In the genomic region with DNA sequence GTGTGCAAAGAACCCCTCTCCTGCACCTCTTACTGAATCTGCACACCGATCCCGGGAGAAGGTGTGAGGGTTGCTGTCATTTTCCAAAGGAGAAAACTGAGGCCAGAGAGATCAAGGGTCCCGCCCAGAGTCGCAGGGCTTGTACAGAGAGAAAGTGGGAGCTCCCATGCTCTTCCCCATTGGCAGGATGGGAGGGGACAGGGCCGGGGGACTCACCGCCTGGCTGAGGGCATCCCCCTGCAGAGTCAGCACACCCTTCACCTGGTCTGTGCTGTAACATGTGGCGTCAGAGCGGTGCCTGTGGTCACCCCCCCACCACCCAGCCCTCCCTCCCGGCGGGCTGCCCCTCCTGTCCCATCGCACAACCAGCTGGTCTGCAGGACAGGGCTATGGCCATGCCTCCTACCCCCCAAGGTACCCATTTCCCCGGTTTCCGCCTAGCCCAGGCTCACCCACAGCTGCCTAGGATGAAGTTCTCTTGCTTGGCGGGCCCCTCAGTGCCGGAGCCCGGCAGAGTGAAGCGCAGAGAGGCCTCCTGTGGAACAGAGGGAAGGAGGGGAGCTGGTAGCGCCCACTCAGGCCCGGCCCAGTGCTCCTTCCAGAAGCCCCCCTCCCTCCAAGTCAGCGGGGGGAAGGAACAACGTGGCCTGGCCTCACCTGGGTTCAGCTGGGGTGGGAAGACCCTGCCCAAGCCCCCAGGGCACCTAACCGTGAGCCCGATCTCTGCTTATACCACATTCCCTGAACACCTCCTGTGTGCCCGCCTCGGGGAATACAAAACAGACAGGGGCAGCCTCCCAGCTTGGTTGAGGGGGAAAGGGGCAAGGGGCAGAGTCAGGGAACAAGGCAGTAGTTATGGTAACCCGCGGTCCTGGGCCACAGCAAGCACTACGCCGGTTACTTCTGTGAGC, we compare ENCODE assay signal across 8 cellular contexts. TPM values are rescaled to one million over a fixed set of nuclear protein-coding genes. Genes with fewer than 3 reads are reported as not detected.
DNase-seq lines count a peak whose midpoint lies in the region; ATAC-seq, FAIRE-seq and TF ChIP-seq lines count a peak whose summit lies in the region.

No MANE protein-coding gene starts in this region.

- H3K79me2 ChIP-seq in K562 (ENCODE audit: control insufficient read depth, insufficient read depth, low read length) = peaks cover 6% of the 10 kb centered on the region; the same call in 2 of the 3 replicates

- POLR2A ChIA-PET in K562 (lab: Yijun Ruan, JAX) = interaction anchor here (0.6 to 1.8 kb wide), 3 partner anchors 14 to 34 kb away, joined by 3 to 4 read pairs (median 4); a partner anchor contains a TSS

- no TSS peak for BruUV-seq in K562 (replicated peaks; lab: Mats Ljungman, UMichigan)

- H3K27ac Mint-ChIP-seq in type B pancreatic cell = peak overlapping the region; percentile 79

- peaks cover 36% of the 10 kb centered on the region; the same call in 2 of the 3 replicates for H3K36me3 ChIP-seq in K562 (ENCODE audit: control insufficient read depth, insufficient read depth, low read length)

- TF ChIP-seq POLR2A in K562 (conservative IDR thresholded peaks at IDR 0.05) (no peak), lower leg skin (IDR thresholded peaks at IDR 0.05) (no peak), H54 (IDR thresholded peaks at IDR 0.05; ENCODE audit: low read depth, low read length) (no peak)

- no peaks in the 10 kb centered on the region for H3K9me3 ChIP-seq in K562 (replicated peaks; ENCODE audit: control insufficient read depth, insufficient read depth, low read depth, low read length)

- CTCF ChIA-PET in K562 (lab: Yijun Ruan, JAX; ENCODE audit: low intra/inter-chr PET ratio) = no interaction called here

- H3K9ac ChIP-seq in K562 (ENCODE audit: insufficient read depth in 1 of 2, low read depth in 2 of 2, low read length in 2 of 2) = peak overlapping the region; percentile 67 to 89

- peak overlapping the region; percentile 78 for H3K27ac ChIP-seq in K562 (ENCODE audit: extremely low read depth, low read depth, low read length)

- 52% methylated on average over 21 of the region's 29 CpGs for WGBS in K562 (ENCODE audit: insufficient coverage, low coverage, missing lambda C conversion rate)
- 52 to 60% methylated on average over 19 to 29 of the region's 29 CpGs for WGBS in lower leg skin, 2 donors

- H3K4me1 Mint-ChIP-seq in activated T-cell treated with anti-CD3 and anti-CD28 coated beads, Interleukin-2, amount 50 U/mL, for 4 hours (ENCODE audit: low read depth) = peaks cover 14% of the 10 kb centered on the region
- peaks cover 18% of the 10 kb centered on the region for H3K4me1 Mint-ChIP-seq in type B pancreatic cell (ENCODE audit: unreplicated experiment)

- H3K4me3 ChIP-seq in K562 = peak overlapping the region; percentile 89
- H3K4me3 ChIP-seq in lower leg skin (ENCODE audit: low read depth, poor library complexity, severe bottlenecking) = peak overlapping the region; percentile 51

- H3K4me3 Mint-ChIP-seq in activated T-cell treated with anti-CD3 and anti-CD28 coated beads, Interleukin-2, amount 50 U/mL, for 4 hours = peak overlapping the region; percentile 84
- H3K4me3 Mint-ChIP-seq in type B pancreatic cell = peak overlapping the region; percentile 90

- H3K9me3 Mint-ChIP-seq in activated T-cell treated with anti-CD3 and anti-CD28 coated beads, Interleukin-2, amount 50 U/mL, for 4 hours = no peaks in the 10 kb centered on the region
- no peaks in the 10 kb centered on the region for H3K9me3 Mint-ChIP-seq in type B pancreatic cell

- no peaks in the 10 kb centered on the region for H3K27me3 ChIP-seq in K562 (ENCODE audit: control insufficient read depth in 2 of 2, insufficient read depth in 2 of 2, low read length in 2 of 2)

- no peaks in the 10 kb centered on the region for H3K27me3 Mint-ChIP-seq in activated T-cell treated with anti-CD3 and anti-CD28 coated beads, Interleukin-2, amount 50 U/mL, for 4 hours (ENCODE audit: low read depth)
- no peaks in the 10 kb centered on the region for H3K27me3 Mint-ChIP-seq in type B pancreatic cell

- peaks cover 4% of the 10 kb centered on the region for H3K36me3 Mint-ChIP-seq in activated T-cell treated with anti-CD3 and anti-CD28 coated beads, Interleukin-2, amount 50 U/mL, for 4 hours (ENCODE audit: insufficient read depth)
- peaks cover 3% of the 10 kb centered on the region for H3K36me3 Mint-ChIP-seq in type B pancreatic cell

- TF ChIP-seq EP300 in K562 (IDR thresholded peaks at IDR 0.05; ENCODE audit: low read length) = no peak

- in situ Hi-C loops in K562 (cut with MboI) = no loop called here

- peak overlapping the region; percentile 91 for H2AFZ ChIP-seq in K562 (ENCODE audit: low read depth, low read length)

- FAIRE-seq in K562 (lab: Jason Lieb, UNC) (no peak), H54 (lab: Jason Lieb, UNC) (no peak)

- DNase-seq in activated T-cell treated with anti-CD3 and anti-CD28 coated beads, Interleukin-2, amount 50 U/mL, for 4 hours = no peak
- no peak for DNase-seq in activated T-cell treated with anti-CD3 and anti-CD28 coated beads, Interleukin-2, amount 50 U/mL, for 1 hour
- no peak for DNase-seq in K562 (ENCODE audit: extremely low read depth in 1 of 4, low spot score in 3 of 4)
- no peak for DNase-seq in lower leg skin (ENCODE audit: low spot score in 2 of 2)
- no peak for DNase-seq in type B pancreatic cell (ENCODE audit: extremely low spot score, unreplicated experiment)
- no peak for DNase-seq in iPS-NIHi7 (ENCODE audit: extremely low spot score)
- no peak for DNase-seq in H54 (ENCODE audit: insufficient read length, low spot score)
- DNase-seq in COR-L47 (lab: John Stamatoyannopoulos, UW) = no peak

- peak overlapping the region; percentile 79 for H3K4me2 ChIP-seq in K562 (ENCODE audit: insufficient read depth, low read length)

- TF ChIP-seq CTCF in K562 (IDR thresholded peaks at IDR 0.05 in 2 of 3, conservative IDR thresholded peaks at IDR 0.05 in 1 of 3; ENCODE audit: insufficient read depth in 2 of 3, low read depth in 1 of 3, low read length in 3 of 3) = no peak
- no peak for TF ChIP-seq CTCF in lower leg skin (IDR thresholded peaks at IDR 0.05)
- no peak for TF ChIP-seq CTCF in type B pancreatic cell (conservative IDR thresholded peaks at IDR 0.05)

- no peaks in the 10 kb centered on the region for H3K9me1 ChIP-seq in K562 (ENCODE audit: control insufficient read depth, insufficient read depth, low read length)

- H4K20me1 ChIP-seq in K562 (replicated peaks; ENCODE audit: control insufficient read depth, insufficient read depth, low read length) = no peaks in the 10 kb centered on the region; the same call in 1 of the 2 replicates

- intact Hi-C loops in K562 (cut with micrococcal nuclease) = loop anchor here (5.0 kb wide), 1 partner anchor 84 kb away; no protein-coding TSS in a partner anchor
- intact Hi-C loops in lower leg skin (cut with DNase I; ENCODE audit: low total_unique reads) = no loop called here

- no peak for TF ChIP-seq RAD21 in K562 (CRISPR knock-in tag; conservative IDR thresholded peaks at IDR 0.05 in 1 of 2, IDR thresholded peaks at IDR 0.05 in 1 of 2)

- peaks cover 35 to 72% of the 10 kb centered on the region in 2 experiments for H3K4me1 ChIP-seq in K562 (replicated peaks in 1 of 2; ENCODE audit: control insufficient read depth in 2 of 2, insufficient read depth in 2 of 2, low read length in 2 of 2)

- ATAC-seq in activated T-cell treated with anti-CD3 and anti-CD28 coated beads, Interleukin-2, amount 50 U/mL, for 4 hours = no peak
- no peak for ATAC-seq in K562

RNA-seq across cellular contexts. Expression of a gene that starts 1.1 kb away (rescaled TPM):
- 1 to 10 TPM; 4.1 to 6.3 (median 6.2) TPM for total RNA-seq in activated T-cell treated with anti-CD3 and anti-CD28 coated beads, Interleukin-2, amount 50 U/mL, for 4 hours
- total RNA-seq in K562 (2011; cell fraction: chromatin; rRNA removed; ENCODE audit: low replicate concordance) = 11.5 and 33.7 TPM in 2 replicates
- total RNA-seq in K562 (2011; cell fraction: nucleolus; rRNA removed) = 25.3 and 25.8 TPM in 2 replicates
- 16.5 and 22.7 TPM in 2 replicates for total RNA-seq in K562 (2011; cell fraction: nucleoplasm; rRNA removed)
- 22.2 and 25.3 TPM in 2 replicates for total RNA-seq in K562 (2014; rRNA removed)
- 4.9 and 8.2 TPM in 2 replicates for total RNA-seq in K562 (2014; rRNA removed; fragmentation: Illumina TruSeq; extraction: Trizol)
- 16.8 and 18.3 TPM in 2 replicates for total RNA-seq in K562 (2015; rRNA removed; fragmentation: Illumina TruSeq; extraction: Trizol)
- 24.4 and 28.4 TPM in 2 replicates for total RNA-seq in K562 (2021)
- polyA plus RNA-seq in K562 (2011; rRNA removed) = 13.1 and 19.3 TPM in 2 replicates
- 26.0 and 56.4 TPM in 2 replicates for polyA plus RNA-seq in K562 (2011; cell fraction: cytosol; rRNA removed)
- 80.7 and 101 TPM in 2 replicates for polyA plus RNA-seq in K562 (2011; cell fraction: nucleus; rRNA removed)
- 24.8 and 32.1 TPM in 2 replicates for polyA plus RNA-seq in K562 (2012)
- 16.5 and 24.8 TPM in 2 replicates for polyA plus RNA-seq in K562 (2014; fragmentation: Illumina TruSeq; extraction: Trizol)
- 1 to 10 TPM in 1 of 2 experiments, under 1 TPM in 1; 0.97 to 1.1 TPM for polyA plus RNA-seq in K562 (2014; fragmentation: Nextera tagmentation; extraction: Ambion mirVana)
- polyA plus RNA-seq in K562 (2014; rRNA removed) = 36.1 and 37.3 TPM in 2 replicates
- polyA minus RNA-seq in K562 (2011; rRNA and poly(A)+ RNA removed) = 2.8 and 5.1 TPM in 2 replicates
- polyA minus RNA-seq in K562 (2011; cell fraction: cytosol; rRNA and poly(A)+ RNA removed) = 6.8 and 9.5 TPM in 2 replicates
- 8.1 and 10.2 TPM in 2 replicates for polyA minus RNA-seq in K562 (2011; cell fraction: nucleus; rRNA and poly(A)+ RNA removed)
- 10 to 100 TPM in 2 of 4 donors, 1 to 10 TPM in 2; 7.3 to 15.8 (median 10.2) TPM for total RNA-seq in lower leg skin
- total RNA-seq in type B pancreatic cell (ENCODE audit: low replicate concordance) = 37.6 and 39.3 TPM in 2 replicates

RNA-seq across cellular contexts. Expression of a gene that starts 6.1 kb away (rescaled TPM):
- total RNA-seq in activated T-cell treated with anti-CD3 and anti-CD28 coated beads, Interleukin-2, amount 50 U/mL, for 4 hours = not detected
- not detected in 2 replicates for total RNA-seq in K562 (2011; cell fraction: chromatin; rRNA removed; ENCODE audit: low replicate concordance)
- total RNA-seq in K562 (2011; cell fraction: nucleolus; rRNA removed) = not detected in 2 replicates
- total RNA-seq in K562 (2011; cell fraction: nucleoplasm; rRNA removed) = not detected in 2 replicates
- total RNA-seq in K562 (2014; rRNA removed) (not detected in 2 replicates), K562 (2014; rRNA removed; fragmentation: Illumina TruSeq; extraction: Trizol) (not detected in 2 replicates), K562 (2015; rRNA removed; fragmentation: Illumina TruSeq; extraction: Trizol) (not detected in 2 replicates), K562 (2021) (not detected in 2 replicates), lower leg skin (10 to 100 TPM in 1 of 4 donors, 1 to 10 TPM in 2, not detected in 1; 6.6 to 10.6 (median 7.6) TPM), type B pancreatic cell (ENCODE audit: low replicate concordance) (5.0 and 7.8 TPM in 2 replicates)
- polyA plus RNA-seq in K562 (2011; rRNA removed) (not detected in 2 replicates), K562 (2014; fragmentation: Illumina TruSeq; extraction: Trizol) (not detected in 2 replicates), K562 (2014; fragmentation: Nextera tagmentation; extraction: Ambion mirVana) (not detected), K562 (2014; rRNA removed) (not detected in 2 replicates)
- 0.97 TPM in 1 of 2 replicates, not detected in the other for polyA plus RNA-seq in K562 (2011; cell fraction: cytosol; rRNA removed)
- polyA plus RNA-seq in K562 (2011; cell fraction: nucleus; rRNA removed) = not detected in 2 replicates
- polyA plus RNA-seq in K562 (2012) = 0.42 TPM in 1 of 2 replicates, not detected in the other
- not detected in 2 replicates for polyA minus RNA-seq in K562 (2011; rRNA and poly(A)+ RNA removed)
- polyA minus RNA-seq in K562 (2011; cell fraction: cytosol; rRNA and poly(A)+ RNA removed) = not detected in 2 replicates
- polyA minus RNA-seq in K562 (2011; cell fraction: nucleus; rRNA and poly(A)+ RNA removed) = not detected in 2 replicates

RNA-seq across cellular contexts. Expression of a gene that starts 13.2 kb away (rescaled TPM):
- total RNA-seq in activated T-cell treated with anti-CD3 and anti-CD28 coated beads, Interleukin-2, amount 50 U/mL, for 4 hours = not detected
- total RNA-seq in K562 (2011; cell fraction: chromatin; rRNA removed; ENCODE audit: low replicate concordance) = not detected in 2 replicates
- not detected in 2 replicates for total RNA-seq in K562 (2011; cell fraction: nucleolus; rRNA removed)
- total RNA-seq in K562 (2011; cell fraction: nucleoplasm; rRNA removed) = not detected in 2 replicates
- total RNA-seq in K562 (2014; rRNA removed) = not detected in 2 replicates
- total RNA-seq in K562 (2014; rRNA removed; fragmentation: Illumina TruSeq; extraction: Trizol) = not detected in 2 replicates
- not detected in 2 replicates for total RNA-seq in K562 (2015; rRNA removed; fragmentation: Illumina TruSeq; extraction: Trizol)
- total RNA-seq in K562 (2021) = not detected in 2 replicates
- not detected in 2 replicates for polyA plus RNA-seq in K562 (2011; rRNA removed)
- polyA plus RNA-seq in K562 (2011; cell fraction: cytosol; rRNA removed) = not detected in 2 replicates
- polyA plus RNA-seq in K562 (2011; cell fraction: nucleus; rRNA removed) = 0.21 TPM in 1 of 2 replicates, not detected in the other
- polyA plus RNA-seq in K562 (2012) = not detected in 2 replicates
- polyA plus RNA-seq in K562 (2014; fragmentation: Illumina TruSeq; extraction: Trizol) = not detected in 2 replicates
- polyA plus RNA-seq in K562 (2014; fragmentation: Nextera tagmentation; extraction: Ambion mirVana) = not detected
- not detected in 2 replicates for polyA plus RNA-seq in K562 (2014; rRNA removed)
- not detected in 2 replicates for polyA minus RNA-seq in K562 (2011; rRNA and poly(A)+ RNA removed)
- not detected in 2 replicates for polyA minus RNA-seq in K562 (2011; cell fraction: cytosol; rRNA and poly(A)+ RNA removed)
- not detected in 2 replicates for polyA minus RNA-seq in K562 (2011; cell fraction: nucleus; rRNA and poly(A)+ RNA removed)
- total RNA-seq in lower leg skin = not detected
- not detected in 2 replicates for total RNA-seq in type B pancreatic cell (ENCODE audit: low replicate concordance)

RNA-seq across cellular contexts. Expression of a gene that starts 34.3 kb away (rescaled TPM):
- 10 to 100 TPM; 10.3 to 12.4 (median 12.2) TPM for total RNA-seq in activated T-cell treated with anti-CD3 and anti-CD28 coated beads, Interleukin-2, amount 50 U/mL, for 4 hours
- total RNA-seq in K562 (2011; cell fraction: chromatin; rRNA removed; ENCODE audit: low replicate concordance) = 16.3 and 42.5 TPM in 2 replicates
- 25.9 and 29.5 TPM in 2 replicates for total RNA-seq in K562 (2011; cell fraction: nucleolus; rRNA removed)
- total RNA-seq in K562 (2011; cell fraction: nucleoplasm; rRNA removed) = 22.4 and 27.7 TPM in 2 replicates
- 8.5 and 8.9 TPM in 2 replicates for total RNA-seq in K562 (2014; rRNA removed)
- total RNA-seq in K562 (2014; rRNA removed; fragmentation: Illumina TruSeq; extraction: Trizol) = 3.5 and 3.8 TPM in 2 replicates
- 5.3 and 8.0 TPM in 2 replicates for total RNA-seq in K562 (2015; rRNA removed; fragmentation: Illumina TruSeq; extraction: Trizol)
- 16.4 and 20.8 TPM in 2 replicates for total RNA-seq in K562 (2021)
- polyA plus RNA-seq in K562 (2011; rRNA removed) = 4.5 and 7.4 TPM in 2 replicates
- polyA plus RNA-seq in K562 (2011; cell fraction: cytosol; rRNA removed) = 7.7 and 11.0 TPM in 2 replicates
- polyA plus RNA-seq in K562 (2011; cell fraction: nucleus; rRNA removed) = 12.9 and 18.2 TPM in 2 replicates
- 5.2 and 7.5 TPM in 2 replicates for polyA plus RNA-seq in K562 (2012)
- polyA plus RNA-seq in K562 (2014; fragmentation: Illumina TruSeq; extraction: Trizol) = 5.3 and 8.5 TPM in 2 replicates
- under 1 TPM; 0.80 to 0.84 TPM for polyA plus RNA-seq in K562 (2014; fragmentation: Nextera tagmentation; extraction: Ambion mirVana)
- 7.0 and 12.1 TPM in 2 replicates for polyA plus RNA-seq in K562 (2014; rRNA removed)
- 4.9 and 5.7 TPM in 2 replicates for polyA minus RNA-seq in K562 (2011; rRNA and poly(A)+ RNA removed)
- 4.1 and 7.2 TPM in 2 replicates for polyA minus RNA-seq in K562 (2011; cell fraction: cytosol; rRNA and poly(A)+ RNA removed)
- 5.7 and 7.8 TPM in 2 replicates for polyA minus RNA-seq in K562 (2011; cell fraction: nucleus; rRNA and poly(A)+ RNA removed)
- 10 to 100 TPM; 12.6 to 23.3 (median 20.5) TPM for total RNA-seq in lower leg skin
- 19.0 and 21.0 TPM in 2 replicates for total RNA-seq in type B pancreatic cell (ENCODE audit: low replicate concordance)

RNA-seq across cellular contexts. Expression of a gene that starts 45.8 kb away (rescaled TPM):
- 100 to 1,000 TPM; 109 to 116 (median 114) TPM for total RNA-seq in activated T-cell treated with anti-CD3 and anti-CD28 coated beads, Interleukin-2, amount 50 U/mL, for 4 hours
- 172 and 226 TPM in 2 replicates for total RNA-seq in K562 (2011; cell fraction: chromatin; rRNA removed; ENCODE audit: low replicate concordance)
- total RNA-seq in K562 (2011; cell fraction: nucleolus; rRNA removed) = 74.0 and 74.7 TPM in 2 replicates
- 112 and 153 TPM in 2 replicates for total RNA-seq in K562 (2011; cell fraction: nucleoplasm; rRNA removed)
- total RNA-seq in K562 (2014; rRNA removed) (36.5 and 41.6 TPM in 2 replicates), K562 (2014; rRNA removed; fragmentation: Illumina TruSeq; extraction: Trizol) (59.6 and 76.9 TPM in 2 replicates), K562 (2015; rRNA removed; fragmentation: Illumina TruSeq; extraction: Trizol) (70.9 and 72.4 TPM in 2 replicates), K562 (2021) (92.7 and 97.6 TPM in 2 replicates), lower leg skin (10 to 100 TPM; 36.8 to 52.6 (median 51.3) TPM), type B pancreatic cell (ENCODE audit: low replicate concordance) (120 and 126 TPM in 2 replicates)
- polyA plus RNA-seq in K562 (2011; rRNA removed) (60.2 and 63.0 TPM in 2 replicates), K562 (2014; fragmentation: Illumina TruSeq; extraction: Trizol) (96.4 and 99.2 TPM in 2 replicates), K562 (2014; fragmentation: Nextera tagmentation; extraction: Ambion mirVana) (1 to 10 TPM; 6.7 to 8.3 TPM), K562 (2014; rRNA removed) (83.1 and 89.8 TPM in 2 replicates)
- 49.4 and 62.8 TPM in 2 replicates for polyA plus RNA-seq in K562 (2011; cell fraction: cytosol; rRNA removed)
- polyA plus RNA-seq in K562 (2011; cell fraction: nucleus; rRNA removed) = 66.8 and 89.3 TPM in 2 replicates
- 65.5 and 88.3 TPM in 2 replicates for polyA plus RNA-seq in K562 (2012)
- polyA minus RNA-seq in K562 (2011; rRNA and poly(A)+ RNA removed) = 78.7 and 80.6 TPM in 2 replicates
- polyA minus RNA-seq in K562 (2011; cell fraction: cytosol; rRNA and poly(A)+ RNA removed) = 28.9 and 29.7 TPM in 2 replicates
- 31.8 and 43.2 TPM in 2 replicates for polyA minus RNA-seq in K562 (2011; cell fraction: nucleus; rRNA and poly(A)+ RNA removed)
